In the genomic region with DNA sequence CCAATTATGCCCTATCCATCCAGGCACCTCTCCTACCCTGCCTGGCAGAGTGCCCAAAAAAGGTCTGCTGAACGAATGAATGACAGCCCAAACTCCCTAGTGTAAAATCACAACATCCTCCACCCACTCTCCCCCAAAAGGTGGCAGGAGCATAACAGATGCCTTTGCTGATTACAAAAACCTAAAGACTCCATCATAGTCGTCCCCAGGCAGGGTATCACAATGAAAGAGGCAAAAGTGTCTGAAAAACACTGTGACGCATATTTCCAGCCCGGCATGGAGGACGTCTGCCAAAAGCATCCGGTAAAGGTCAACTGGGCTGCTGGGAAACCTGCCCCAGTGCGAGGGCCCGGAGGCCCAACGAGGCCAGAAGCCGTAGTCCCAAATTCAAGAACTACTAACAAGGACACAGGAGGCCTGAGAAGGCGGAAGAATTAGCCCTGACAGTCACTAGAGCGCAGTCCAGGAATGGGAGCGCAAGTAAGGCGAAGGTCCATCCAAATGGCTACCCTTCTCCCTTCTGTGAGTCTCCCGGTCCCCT, we compare ENCODE assay signal across 8 cellular contexts. TPM values are rescaled to one million over a fixed set of nuclear protein-coding genes. Genes with fewer than 3 reads are reported as not detected.
DNase-seq lines count a peak whose midpoint lies in the region; ATAC-seq and TF ChIP-seq lines count a peak whose summit lies in the region.

No MANE protein-coding gene starts in this region.

- CTCF ChIA-PET in CD4-positive, alpha-beta T cell (lab: Charles Lee) = interaction anchor here (0.7 to 1.2 kb wide), 7 partner anchors 7 to 331 kb away, joined by 3 to 5 read pairs (median 4); a partner anchor contains a TSS
- CTCF ChIA-PET in T-cell (lab: Charles Lee) = interaction anchor here in 1 of 2 donors (0.6 to 1.2 kb wide), 3 partner anchors 10 to 474 kb away, joined by 3 to 5 read pairs (median 3); a partner anchor contains a TSS

- peak overlapping the region; percentile 88 for H3K27ac Mint-ChIP-seq in CD4-positive, alpha-beta T cell
- peak overlapping the region; percentile 96 for H3K27ac Mint-ChIP-seq in T-cell

- peak in 8 of 10 experiments; percentile 13 to 39 (median 22) for DNase-seq in CD4-positive, alpha-beta T cell
- DNase-seq in T-cell (peak in 29 of 34 experiments; percentile 11 to 48 (median 24)), caudate nucleus (lab: John Stamatoyannopoulos, UW) (peak in 23 of 61 donors; percentile 6 to 64 (median 49)), left lung (no peak), NCI-H446 treated with DMSO at 0.1 percent for 48 hours (lab: John Stamatoyannopoulos, UW) (no peak), NCI-H128 (lab: John Stamatoyannopoulos, UW; ENCODE audit: unreplicated experiment) (no peak)
- DNase-seq in stimulated activated CD8-positive, alpha-beta memory T cell treated with anti-CD3 and anti-CD28 coated beads, Interleukin-4, amount 100 ng/mL, for 24 hours (ENCODE audit: low read depth) = peak; percentile 11

- no peaks in the 10 kb centered on the region for H3K9me3 Mint-ChIP-seq in CD4-positive, alpha-beta T cell
- H3K9me3 Mint-ChIP-seq in T-cell = no peaks in the 10 kb centered on the region

- H3K4me1 Mint-ChIP-seq in CD4-positive, alpha-beta T cell (ENCODE audit: low read depth) = peaks cover 62% of the 10 kb centered on the region
- H3K4me1 Mint-ChIP-seq in T-cell = peaks cover 50 to 69% (median 57%) of the 10 kb centered on the region in 3 donors

- H3K36me3 ChIP-seq in left lung = peaks cover 0 to 23% of the 10 kb centered on the region in 2 donors

- POLR2A ChIA-PET in CD4-positive, alpha-beta T cell (lab: Charles Lee) = interaction anchor here (0.9 to 1.6 kb wide), 4 partner anchors 26 to 334 kb away, joined by 3 to 5 read pairs (median 4); a partner anchor contains a TSS
- POLR2A ChIA-PET in T-cell (lab: Charles Lee) = interaction anchor here in 1 of 2 donors (0.5 kb wide), 1 partner anchor 126 kb away, joined by 3 read pairs; no protein-coding TSS in a partner anchor

- no peaks in the 10 kb centered on the region for H3K9me3 ChIP-seq in CD4-positive, alpha-beta T cell (ENCODE audit: control insufficient read depth, low read length)
- no peaks in the 10 kb centered on the region for H3K9me3 ChIP-seq in left lung

- intact Hi-C loops in CD4-positive, alpha-beta T cell (cut with DNase I, micrococcal nuclease) = loop anchor here in 1 of 2 experiments (10.0 kb wide), 1 partner anchor 336 kb away; a partner anchor contains a TSS
- intact Hi-C loops in left lung (cut with DNase I) = no loop called here

- peaks cover 27% of the 10 kb centered on the region for H3K36me3 Mint-ChIP-seq in CD4-positive, alpha-beta T cell (ENCODE audit: low read depth)
- H3K36me3 Mint-ChIP-seq in T-cell = peaks cover 3% of the 10 kb centered on the region

- H3K27me3 ChIP-seq in CD4-positive, alpha-beta T cell (ENCODE audit: control insufficient read depth, insufficient read depth, low read length) = no peaks in the 10 kb centered on the region
- no peaks in the 10 kb centered on the region for H3K27me3 ChIP-seq in left lung

- no peaks in the 10 kb centered on the region for H3K27me3 Mint-ChIP-seq in CD4-positive, alpha-beta T cell
- H3K27me3 Mint-ChIP-seq in T-cell = no peaks in the 10 kb centered on the region

- H3K4me3 Mint-ChIP-seq in CD4-positive, alpha-beta T cell = peak overlapping the region; percentile 93
- peak overlapping the region; percentile 89 to 97 (median 97) for H3K4me3 Mint-ChIP-seq in T-cell

- peaks cover 10 to 37% of the 10 kb centered on the region in 2 donors for H3K4me1 ChIP-seq in left lung

- H3K27ac ChIP-seq in CD4-positive, alpha-beta T cell (ENCODE audit: low read depth, low read length) = peak overlapping the region; percentile 80
- H3K27ac ChIP-seq in caudate nucleus (ENCODE audit: low read depth, low read length) (peak overlapping the region; percentile 81), left lung (peak overlapping the region; percentile 78 to 88)

- H3K4me3 ChIP-seq in left lung = peak overlapping the region; percentile 90 to 95

- TF ChIP-seq CTCF in CD4-positive, alpha-beta T cell (IDR thresholded peaks at IDR 0.05) = no peak
- no peak for TF ChIP-seq CTCF in left lung (IDR thresholded peaks at IDR 0.05)

- ATAC-seq in CD4-positive, alpha-beta T cell (ENCODE audit: poor library complexity) = peak; percentile 52
- ATAC-seq in HG02885 (IDR thresholded peaks at IDR 0.05; ENCODE audit: poor library complexity, unreplicated experiment) (peak; percentile 9), T-cell (replicated peaks in 1 of 4) (peak; percentile 18 to 44 (median 22)), left lung (peak; percentile 48)

RNA-seq across cellular contexts. Expression of a gene that starts 0.6 kb away (rescaled TPM):
- 10 to 100 TPM; 43.0 to 44.6 TPM for total RNA-seq in CD4-positive, alpha-beta T cell
- total RNA-seq in T-cell (10 to 100 TPM; 29.8 to 46.7 (median 37.1) TPM), left lung (10 to 100 TPM; 29.2 to 53.0 TPM)

Comparison
In these comparisons a context has a peak if more than half of its experiments do, and no peak if none do; other contexts are left out.
1. DNase-seq: peak in CD4-positive, alpha-beta T cell (8 of 10), T-cell (29 of 34) and stimulated activated CD8-positive, alpha-beta memory T cell treated with anti-CD3 and anti-CD28 coated beads, Interleukin-4, amount 100 ng/mL, for 24 hours (single experiment); none in left lung (0 of 2), NCI-H446 treated with DMSO at 0.1 percent for 48 hours (single experiment) and NCI-H128 (single experiment).
2. Peak in every context shown above with its lines, with median percentiles within 50 percentile points of each other: ATAC-seq and H3K27ac ChIP-seq.